Comparison of ENCODE assay signal across 20 cellular contexts in genomic region chr9:20462410-20462809, GRCh38.
DNase-seq lines count a peak whose midpoint lies in the region; ATAC-seq, FAIRE-seq and TF ChIP-seq lines count a peak whose summit lies in the region.
"Had no signal": no experiment of that assay in that cellular context is flagged by ENCODE, and none has a peak within 500 bp of the region (broad histone marks: within the 10 kb centered on the region; RNA-seq: fewer than 3 reads in every experiment).

No MANE protein-coding gene starts in this region.

- no peaks in the 10 kb centered on the region for H3K36me3 ChIP-seq in OCI-LY7 (ENCODE audit: insufficient read depth, low read length)

- peaks cover 12% of the 10 kb centered on the region for H3K27me3 Mint-ChIP-seq in chondrocyte (ENCODE audit: low read depth)

- no TSS peak for BruUV-seq in OCI-LY7 (replicated peaks; lab: Mats Ljungman, UMichigan)

- H3K79me2 ChIP-seq in OCI-LY7 (ENCODE audit: insufficient read depth, low read depth, low read length): no peaks in the 10 kb centered on the region

- H2AFZ ChIP-seq in OCI-LY7 (ENCODE audit: low read length): no peak overlapping the region

- no peaks in the 10 kb centered on the region for H3K27me3 ChIP-seq in foreskin keratinocyte

- no peaks in the 10 kb centered on the region for H4K20me1 ChIP-seq in OCI-LY7 (ENCODE audit: insufficient read depth, low read length)

- FAIRE-seq in GM19239 (lab: Jason Lieb, UNC): peak; percentile 33
- FAIRE-seq: endometrium, GM18507, kidney had no signal

- TF ChIP-seq CTCF in C4-2B (conservative IDR thresholded peaks at IDR 0.05): peak; percentile 28
- peak; percentile 53 for TF ChIP-seq CTCF in OCI-LY7 (conservative IDR thresholded peaks at IDR 0.05; ENCODE audit: low read length)
- TF ChIP-seq CTCF in foreskin keratinocyte (conservative IDR thresholded peaks at IDR 0.05): peak; percentile 33
- TF ChIP-seq CTCF in chondrocyte (IDR thresholded peaks at IDR 0.05): no peak

- no peak for DNase-seq in GM19239 (ENCODE audit: insufficient read length, low spot score)
- DNase-seq in OCI-LY7 (ENCODE audit: low spot score): no peak
- no peak for DNase-seq in foreskin keratinocyte
- no peak for DNase-seq in AG08396 (ENCODE audit: low spot score)
- no peak for DNase-seq in chondrocyte (ENCODE audit: low spot score)
- no peak for DNase-seq in OCI-M1 (lab: John Stamatoyannopoulos, UW)
- DNase-seq in GM03348 (ENCODE audit: low spot score): no peak
- DNase-seq: DMS79 treated with DMSO at 0.1 percent for 48 hours; kidney; NCI-H1694 treated with DMSO at 0.1 percent for 48 hours; NCI-H2227 treated with DMSO at 0.1 percent for 48 hours; NK-92 treated with Interleukin-12 subunit alpha and Interleukin-12 subunit beta, amount 100 ng/mL, for 24 hours; stimulated activated CD4-positive, alpha-beta T cell treated with anti-CD3 and anti-CD28 coated beads, Interleukin-12 subunit alpha, Interleukin-12 subunit beta, amount 100 ng/mL, for 4 hours; trophoblast cell had no signal

- no peak overlapping the region for H3K4me3 ChIP-seq in OCI-LY7 (ENCODE audit: low read depth, low read length, poor library complexity, severe bottlenecking)
- H3K4me3 ChIP-seq: coronary artery, lung had no signal

- no peaks in the 10 kb centered on the region for H3K9me3 ChIP-seq in OCI-LY7 (ENCODE audit: low read length)

- H3K9me2 ChIP-seq in OCI-LY7 (ENCODE audit: insufficient read depth, low read length): no peaks in the 10 kb centered on the region

- no peak overlapping the region for H3K4me2 ChIP-seq in OCI-LY7 (ENCODE audit: low read length)

- H3K27ac Mint-ChIP-seq in chondrocyte (ENCODE audit: unreplicated experiment): no peak overlapping the region
- H3K27ac Mint-ChIP-seq: activated naive CD4-positive, alpha-beta T cell treated with anti-CD3 and anti-CD28 coated beads, Interleukin-2, amount 50 U/mL, for 72 hours had no signal

- H3K36me3 Mint-ChIP-seq in chondrocyte (ENCODE audit: low read depth): no peaks in the 10 kb centered on the region

- H3K4me3 Mint-ChIP-seq in chondrocyte (ENCODE audit: unreplicated experiment): no peak overlapping the region

- POLR2A ChIA-PET in OCI-LY7 (lab: Charles Lee): no interaction called here

- CTCF ChIA-PET in OCI-LY7 (lab: Charles Lee; ENCODE audit: unreplicated experiment): no interaction called here

- H3K4me1 Mint-ChIP-seq in chondrocyte (ENCODE audit: low read depth): no peaks in the 10 kb centered on the region

- H3K4me1 ChIP-seq in OCI-LY7 (ENCODE audit: insufficient read depth, low read length, poor library complexity, severe bottlenecking) (peaks cover 3% of the 10 kb centered on the region), foreskin keratinocyte (no peaks in the 10 kb centered on the region)

- no peak overlapping the region for H3K27ac ChIP-seq in C4-2B
- no peak overlapping the region for H3K27ac ChIP-seq in OCI-LY7 (ENCODE audit: low read depth, low read length, poor library complexity, severe bottlenecking)
- no peak overlapping the region for H3K27ac ChIP-seq in foreskin keratinocyte
- H3K27ac ChIP-seq: coronary artery had no signal

- H3K9me3 Mint-ChIP-seq in chondrocyte (ENCODE audit: low read depth): no peaks in the 10 kb centered on the region

- intact Hi-C loops in OCI-LY7 (cut with micrococcal nuclease; ENCODE audit: unreplicated experiment): no loop called here

- ATAC-seq in foreskin keratinocyte: no peak
- ATAC-seq: activated naive CD4-positive, alpha-beta T cell treated with anti-CD3 and anti-CD28 coated beads, Interleukin-2, amount 50 U/mL, for 72 hours had no signal
